19 cellular contexts compared by ENCODE assay signal in genomic region chr5:77568082-77568481, GRCh38.
"Had no signal": no experiment of that assay in that cellular context is flagged by ENCODE, and none has a peak within 500 bp of the region (broad histone marks: within the 10 kb centered on the region; RNA-seq: fewer than 3 reads in every experiment).

No MANE protein-coding gene starts in this region.

- DNase-seq: activated CD4-positive, alpha-beta memory T cell treated with anti-CD3 and anti-CD28 coated beads, Interleukin-2, amount 10 ng/mL, durations not matched to agents 7 days and 5 days; activated CD4-positive, alpha-beta T cell treated with anti-CD3 and anti-CD28 coated beads for 48 hours; activated naive CD4-positive, alpha-beta T cell; activated naive CD8-positive, alpha-beta T cell treated with anti-CD3 and anti-CD28 coated beads for 36 hours; activated T-cell treated with anti-CD3 and anti-CD28 coated beads, Interleukin-2, amount 50 U/mL, for 1 hour; amniotic stem cell; effector CD8-positive, alpha-beta T cell; left cardiac atrium; lower lobe of right lung; stimulated activated naive CD4-positive, alpha-beta T cell; upper lobe of right lung had no signal

- H3K9me3 Mint-ChIP-seq: activated CD4-positive, alpha-beta memory T cell treated with anti-CD3 and anti-CD28 coated beads, Interleukin-2, amount 10 ng/mL, durations not matched to agents 7 days and 5 days; activated naive CD8-positive, alpha-beta T cell treated with anti-CD3 and anti-CD28 coated beads for 36 hours; activated T-helper 17 cell treated with anti-CD3 and anti-CD28 coated beads, Interleukin-2, amount 50 U/mL, for 72 hours; dendritic cell treated with granulocyte-macrophage colony-stimulating factor and Interleukin-4, amounts not matched to agents 40 ng/mL and 50 ng/mL, for 4 days; natural killer cell treated with Interleukin-12 subunit alpha and Interleukin-12 subunit beta and Interleukin-15 and Interleukin-18, amount 100 ng/mL, for 72 hours; T-helper 2 cell treated with Interferon-gamma antibody and Interleukin-4, amounts not matched to agents 5 μg/mL and 100 μg/mL, for 36 hours; WTC11 had no signal

- H3K4me3 ChIP-seq: esophagus muscularis mucosa, lower lobe of right lung, upper lobe of right lung had no signal

- H3K79me2 ChIP-seq: parathyroid adenoma had no signal

- H3K27ac ChIP-seq: esophagus muscularis mucosa, lower lobe of right lung, neutrophil, parathyroid adenoma, upper lobe of right lung had no signal

- H3K27me3 ChIP-seq: esophagus muscularis mucosa, neutrophil, upper lobe of right lung had no signal

- ATAC-seq: activated T-helper 17 cell treated with anti-CD3 and anti-CD28 coated beads, Interleukin-2, amount 50 U/mL, for 72 hours; lower lobe of right lung; natural killer cell treated with Interleukin-12 subunit alpha and Interleukin-12 subunit beta and Interleukin-15 and Interleukin-18, amount 100 ng/mL, for 72 hours; upper lobe of right lung; WTC11 had no signal

- H3K4me3 Mint-ChIP-seq: activated CD4-positive, alpha-beta memory T cell treated with anti-CD3 and anti-CD28 coated beads, Interleukin-2, amount 10 ng/mL, durations not matched to agents 7 days and 5 days; activated naive CD8-positive, alpha-beta T cell treated with anti-CD3 and anti-CD28 coated beads for 36 hours; activated T-helper 17 cell treated with anti-CD3 and anti-CD28 coated beads, Interleukin-2, amount 50 U/mL, for 72 hours; dendritic cell treated with granulocyte-macrophage colony-stimulating factor and Interleukin-4, amounts not matched to agents 40 ng/mL and 50 ng/mL, for 4 days; natural killer cell treated with Interleukin-12 subunit alpha and Interleukin-12 subunit beta and Interleukin-15 and Interleukin-18, amount 100 ng/mL, for 72 hours; T-helper 2 cell treated with Interferon-gamma antibody and Interleukin-4, amounts not matched to agents 5 μg/mL and 100 μg/mL, for 36 hours; WTC11 had no signal

- H3K4me1 ChIP-seq: esophagus muscularis mucosa, lower lobe of right lung, parathyroid adenoma, upper lobe of right lung had no signal

- H3K9ac ChIP-seq: parathyroid adenoma had no signal

- H3K9me3 ChIP-seq: esophagus muscularis mucosa, lower lobe of right lung, neutrophil, upper lobe of right lung had no signal

- H3K36me3 ChIP-seq: esophagus muscularis mucosa, lower lobe of right lung, neutrophil, upper lobe of right lung had no signal

- H3K27me3 Mint-ChIP-seq: dendritic cell treated with granulocyte-macrophage colony-stimulating factor and Interleukin-4, amounts not matched to agents 40 ng/mL and 50 ng/mL, for 4 days had no signal

- H3K36me3 Mint-ChIP-seq: activated naive CD8-positive, alpha-beta T cell treated with anti-CD3 and anti-CD28 coated beads for 36 hours; natural killer cell treated with Interleukin-12 subunit alpha and Interleukin-12 subunit beta and Interleukin-15 and Interleukin-18, amount 100 ng/mL, for 72 hours; WTC11 had no signal

- H3K27ac Mint-ChIP-seq: activated CD4-positive, alpha-beta memory T cell treated with anti-CD3 and anti-CD28 coated beads, Interleukin-2, amount 10 ng/mL, durations not matched to agents 7 days and 5 days; activated naive CD8-positive, alpha-beta T cell treated with anti-CD3 and anti-CD28 coated beads for 36 hours; activated T-helper 17 cell treated with anti-CD3 and anti-CD28 coated beads, Interleukin-2, amount 50 U/mL, for 72 hours; dendritic cell treated with granulocyte-macrophage colony-stimulating factor and Interleukin-4, amounts not matched to agents 40 ng/mL and 50 ng/mL, for 4 days; natural killer cell treated with Interleukin-12 subunit alpha and Interleukin-12 subunit beta and Interleukin-15 and Interleukin-18, amount 100 ng/mL, for 72 hours; T-helper 2 cell treated with Interferon-gamma antibody and Interleukin-4, amounts not matched to agents 5 μg/mL and 100 μg/mL, for 36 hours; WTC11 had no signal

- H3K4me1 Mint-ChIP-seq: activated CD4-positive, alpha-beta memory T cell treated with anti-CD3 and anti-CD28 coated beads, Interleukin-2, amount 10 ng/mL, durations not matched to agents 7 days and 5 days; activated naive CD8-positive, alpha-beta T cell treated with anti-CD3 and anti-CD28 coated beads for 36 hours; activated T-helper 17 cell treated with anti-CD3 and anti-CD28 coated beads, Interleukin-2, amount 50 U/mL, for 72 hours; WTC11 had no signal

- H2AFZ ChIP-seq: parathyroid adenoma had no signal
